ENCODE assay signal across 2 cellular contexts in the genomic region with DNA sequence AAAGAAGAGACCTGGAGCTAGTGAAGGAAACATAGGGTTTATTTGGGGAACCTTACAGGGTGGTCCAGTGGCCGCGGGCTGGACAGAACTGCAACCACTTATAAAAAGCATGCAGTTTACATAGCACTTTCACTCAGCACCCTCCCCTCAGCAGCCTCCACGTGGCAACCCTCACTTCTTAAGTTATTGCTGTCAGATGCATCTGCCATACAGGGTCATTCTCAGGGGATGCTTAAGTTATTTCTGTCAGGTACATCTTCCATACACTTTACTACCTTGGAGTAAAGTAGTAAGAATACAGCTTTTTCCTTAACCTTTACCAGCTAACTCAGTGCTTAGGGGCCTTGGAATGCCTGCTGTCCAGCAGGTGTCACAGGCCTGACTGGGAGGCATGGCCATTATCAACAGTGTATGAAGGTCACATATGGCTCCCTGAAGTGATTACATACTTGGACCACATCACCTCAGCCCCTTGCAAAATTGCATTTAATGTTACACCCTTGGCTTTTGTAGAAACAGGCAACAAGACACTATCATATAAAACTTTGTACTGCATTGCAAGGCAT.
A peak's percentile ranks its signal among the peaks of the same experiment; 100 is the strongest.
TF ChIP-seq lines count a peak whose summit lies in the region.

No MANE protein-coding gene starts in this region.

TF ChIP-seq in HEK293, 187 proteins besides CTCF, POLR2A, EP300 and RAD21 (continued from another document):
- TF ChIP-seq, protein P1, sequence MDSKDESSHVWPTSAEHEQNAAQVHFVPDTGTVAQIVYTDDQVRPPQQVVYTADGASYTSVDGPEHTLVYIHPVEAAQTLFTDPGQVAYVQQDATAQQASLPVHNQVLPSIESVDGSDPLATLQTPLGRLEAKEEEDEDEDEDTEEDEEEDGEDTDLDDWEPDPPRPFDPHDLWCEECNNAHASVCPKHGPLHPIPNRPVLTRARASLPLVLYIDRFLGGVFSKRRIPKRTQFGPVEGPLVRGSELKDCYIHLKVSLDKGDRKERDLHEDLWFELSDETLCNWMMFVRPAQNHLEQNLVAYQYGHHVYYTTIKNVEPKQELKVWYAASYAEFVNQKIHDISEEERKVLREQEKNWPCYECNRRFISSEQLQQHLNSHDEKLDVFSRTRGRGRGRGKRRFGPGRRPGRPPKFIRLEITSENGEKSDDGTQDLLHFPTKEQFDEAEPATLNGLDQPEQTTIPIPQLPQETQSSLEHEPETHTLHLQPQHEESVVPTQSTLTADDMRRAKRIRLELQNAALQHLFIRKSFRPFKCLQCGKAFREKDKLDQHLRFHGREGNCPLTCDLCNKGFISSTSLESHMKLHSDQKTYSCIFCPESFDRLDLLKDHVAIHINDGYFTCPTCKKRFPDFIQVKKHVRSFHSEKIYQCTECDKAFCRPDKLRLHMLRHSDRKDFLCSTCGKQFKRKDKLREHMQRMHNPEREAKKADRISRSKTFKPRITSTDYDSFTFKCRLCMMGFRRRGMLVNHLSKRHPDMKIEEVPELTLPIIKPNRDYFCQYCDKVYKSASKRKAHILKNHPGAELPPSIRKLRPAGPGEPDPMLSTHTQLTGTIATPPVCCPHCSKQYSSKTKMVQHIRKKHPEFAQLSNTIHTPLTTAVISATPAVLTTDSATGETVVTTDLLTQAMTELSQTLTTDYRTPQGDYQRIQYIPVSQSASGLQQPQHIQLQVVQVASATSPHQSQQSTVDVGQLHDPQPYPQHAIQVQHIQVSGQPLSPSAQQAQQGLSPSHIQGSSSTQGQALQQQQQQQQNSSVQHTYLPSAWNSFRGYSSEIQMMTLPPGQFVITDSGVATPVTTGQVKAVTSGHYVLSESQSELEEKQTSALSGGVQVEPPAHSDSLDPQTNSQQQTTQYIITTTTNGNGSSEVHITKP (tag by site-specific recombination; IDR thresholded peaks at IDR 0.05): peak; percentile 61
- no peak for TF ChIP-seq MYNN (tag by site-specific recombination; IDR thresholded peaks at IDR 0.05; ENCODE audit: borderline replicate concordance)
- TF ChIP-seq, protein P2, sequence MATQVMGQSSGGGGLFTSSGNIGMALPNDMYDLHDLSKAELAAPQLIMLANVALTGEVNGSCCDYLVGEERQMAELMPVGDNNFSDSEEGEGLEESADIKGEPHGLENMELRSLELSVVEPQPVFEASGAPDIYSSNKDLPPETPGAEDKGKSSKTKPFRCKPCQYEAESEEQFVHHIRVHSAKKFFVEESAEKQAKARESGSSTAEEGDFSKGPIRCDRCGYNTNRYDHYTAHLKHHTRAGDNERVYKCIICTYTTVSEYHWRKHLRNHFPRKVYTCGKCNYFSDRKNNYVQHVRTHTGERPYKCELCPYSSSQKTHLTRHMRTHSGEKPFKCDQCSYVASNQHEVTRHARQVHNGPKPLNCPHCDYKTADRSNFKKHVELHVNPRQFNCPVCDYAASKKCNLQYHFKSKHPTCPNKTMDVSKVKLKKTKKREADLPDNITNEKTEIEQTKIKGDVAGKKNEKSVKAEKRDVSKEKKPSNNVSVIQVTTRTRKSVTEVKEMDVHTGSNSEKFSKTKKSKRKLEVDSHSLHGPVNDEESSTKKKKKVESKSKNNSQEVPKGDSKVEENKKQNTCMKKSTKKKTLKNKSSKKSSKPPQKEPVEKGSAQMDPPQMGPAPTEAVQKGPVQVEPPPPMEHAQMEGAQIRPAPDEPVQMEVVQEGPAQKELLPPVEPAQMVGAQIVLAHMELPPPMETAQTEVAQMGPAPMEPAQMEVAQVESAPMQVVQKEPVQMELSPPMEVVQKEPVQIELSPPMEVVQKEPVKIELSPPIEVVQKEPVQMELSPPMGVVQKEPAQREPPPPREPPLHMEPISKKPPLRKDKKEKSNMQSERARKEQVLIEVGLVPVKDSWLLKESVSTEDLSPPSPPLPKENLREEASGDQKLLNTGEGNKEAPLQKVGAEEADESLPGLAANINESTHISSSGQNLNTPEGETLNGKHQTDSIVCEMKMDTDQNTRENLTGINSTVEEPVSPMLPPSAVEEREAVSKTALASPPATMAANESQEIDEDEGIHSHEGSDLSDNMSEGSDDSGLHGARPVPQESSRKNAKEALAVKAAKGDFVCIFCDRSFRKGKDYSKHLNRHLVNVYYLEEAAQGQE (tag by site-specific recombination; IDR thresholded peaks at IDR 0.05): peak; percentile 62

TF ChIP-seq in WTC11, 78 proteins besides CTCF, POLR2A, EP300 and RAD21 (continued from another document):
- TF ChIP-seq, protein P3, sequence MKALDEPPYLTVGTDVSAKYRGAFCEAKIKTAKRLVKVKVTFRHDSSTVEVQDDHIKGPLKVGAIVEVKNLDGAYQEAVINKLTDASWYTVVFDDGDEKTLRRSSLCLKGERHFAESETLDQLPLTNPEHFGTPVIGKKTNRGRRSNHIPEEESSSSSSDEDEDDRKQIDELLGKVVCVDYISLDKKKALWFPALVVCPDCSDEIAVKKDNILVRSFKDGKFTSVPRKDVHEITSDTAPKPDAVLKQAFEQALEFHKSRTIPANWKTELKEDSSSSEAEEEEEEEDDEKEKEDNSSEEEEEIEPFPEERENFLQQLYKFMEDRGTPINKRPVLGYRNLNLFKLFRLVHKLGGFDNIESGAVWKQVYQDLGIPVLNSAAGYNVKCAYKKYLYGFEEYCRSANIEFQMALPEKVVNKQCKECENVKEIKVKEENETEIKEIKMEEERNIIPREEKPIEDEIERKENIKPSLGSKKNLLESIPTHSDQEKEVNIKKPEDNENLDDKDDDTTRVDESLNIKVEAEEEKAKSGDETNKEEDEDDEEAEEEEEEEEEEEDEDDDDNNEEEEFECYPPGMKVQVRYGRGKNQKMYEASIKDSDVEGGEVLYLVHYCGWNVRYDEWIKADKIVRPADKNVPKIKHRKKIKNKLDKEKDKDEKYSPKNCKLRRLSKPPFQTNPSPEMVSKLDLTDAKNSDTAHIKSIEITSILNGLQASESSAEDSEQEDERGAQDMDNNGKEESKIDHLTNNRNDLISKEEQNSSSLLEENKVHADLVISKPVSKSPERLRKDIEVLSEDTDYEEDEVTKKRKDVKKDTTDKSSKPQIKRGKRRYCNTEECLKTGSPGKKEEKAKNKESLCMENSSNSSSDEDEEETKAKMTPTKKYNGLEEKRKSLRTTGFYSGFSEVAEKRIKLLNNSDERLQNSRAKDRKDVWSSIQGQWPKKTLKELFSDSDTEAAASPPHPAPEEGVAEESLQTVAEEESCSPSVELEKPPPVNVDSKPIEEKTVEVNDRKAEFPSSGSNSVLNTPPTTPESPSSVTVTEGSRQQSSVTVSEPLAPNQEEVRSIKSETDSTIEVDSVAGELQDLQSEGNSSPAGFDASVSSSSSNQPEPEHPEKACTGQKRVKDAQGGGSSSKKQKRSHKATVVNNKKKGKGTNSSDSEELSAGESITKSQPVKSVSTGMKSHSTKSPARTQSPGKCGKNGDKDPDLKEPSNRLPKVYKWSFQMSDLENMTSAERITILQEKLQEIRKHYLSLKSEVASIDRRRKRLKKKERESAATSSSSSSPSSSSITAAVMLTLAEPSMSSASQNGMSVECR (CRISPR knock-in tag; IDR thresholded peaks at IDR 0.05; ENCODE audit: borderline replicate concordance): no peak
- TF ChIP-seq, protein P4, sequence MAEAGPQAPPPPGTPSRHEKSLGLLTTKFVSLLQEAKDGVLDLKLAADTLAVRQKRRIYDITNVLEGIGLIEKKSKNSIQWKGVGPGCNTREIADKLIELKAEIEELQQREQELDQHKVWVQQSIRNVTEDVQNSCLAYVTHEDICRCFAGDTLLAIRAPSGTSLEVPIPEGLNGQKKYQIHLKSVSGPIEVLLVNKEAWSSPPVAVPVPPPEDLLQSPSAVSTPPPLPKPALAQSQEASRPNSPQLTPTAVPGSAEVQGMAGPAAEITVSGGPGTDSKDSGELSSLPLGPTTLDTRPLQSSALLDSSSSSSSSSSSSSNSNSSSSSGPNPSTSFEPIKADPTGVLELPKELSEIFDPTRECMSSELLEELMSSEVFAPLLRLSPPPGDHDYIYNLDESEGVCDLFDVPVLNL (CRISPR knock-in tag; IDR thresholded peaks at IDR 0.05; ENCODE audit: borderline replicate concordance, low read depth): no peak
- TF ChIP-seq, protein P5, sequence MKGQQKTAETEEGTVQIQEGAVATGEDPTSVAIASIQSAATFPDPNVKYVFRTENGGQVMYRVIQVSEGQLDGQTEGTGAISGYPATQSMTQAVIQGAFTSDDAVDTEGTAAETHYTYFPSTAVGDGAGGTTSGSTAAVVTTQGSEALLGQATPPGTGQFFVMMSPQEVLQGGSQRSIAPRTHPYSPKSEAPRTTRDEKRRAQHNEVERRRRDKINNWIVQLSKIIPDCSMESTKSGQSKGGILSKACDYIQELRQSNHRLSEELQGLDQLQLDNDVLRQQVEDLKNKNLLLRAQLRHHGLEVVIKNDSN (CRISPR knock-in tag; IDR thresholded peaks at IDR 0.05): no peak
- TF ChIP-seq ZNF219 (CRISPR knock-in tag; IDR thresholded peaks at IDR 0.05; ENCODE audit: borderline replicate concordance) (no peak), FOXP1 (CRISPR knock-in tag; IDR thresholded peaks at IDR 0.05; ENCODE audit: borderline replicate concordance) (no peak), RORB (CRISPR knock-in tag; IDR thresholded peaks at IDR 0.05) (no peak), NFYB (CRISPR knock-in tag; conservative IDR thresholded peaks at IDR 0.05; ENCODE audit: low read depth) (no peak), SP1 (CRISPR knock-in tag; conservative IDR thresholded peaks at IDR 0.05) (no peak), SOX15 (CRISPR knock-in tag; IDR thresholded peaks at IDR 0.05) (no peak), TCF7 (CRISPR knock-in tag; IDR thresholded peaks at IDR 0.05; ENCODE audit: low read depth) (no peak)
